ENCODE assay signal across 2 cellular contexts in genomic region chr10:128115356-128115755, GRCh38.
TF ChIP-seq lines count a peak whose summit lies in the region.

No MANE protein-coding gene starts in this region.

TF ChIP-seq in HepG2, 621 proteins besides CTCF, POLR2A, EP300 and RAD21:
- TF ChIP-seq CEBPG (CRISPR knock-in tag; IDR thresholded peaks at IDR 0.05): peak; percentile 22; the same call in 1 of the 2 replicates
- TF ChIP-seq MIXL1 (CRISPR knock-in tag; IDR thresholded peaks at IDR 0.05): no peak
- peak; percentile 79; the same call in 1 of the 2 replicates for TF ChIP-seq CEBPB (IDR thresholded peaks at IDR 0.05; ENCODE audit: borderline replicate concordance, low read depth, low read length)

TF ChIP-seq in H1, 55 proteins besides CTCF, POLR2A, EP300 and RAD21:
- TF ChIP-seq CEBPB (IDR thresholded peaks at IDR 0.05; ENCODE audit: low read depth, low read length) (peak; percentile 59; the same call in 1 of the 2 replicates), RNF2 (IDR thresholded peaks at IDR 0.05; ENCODE audit: borderline replicate concordance, low read depth, low read length, missing control alignments, poor library complexity, severe bottlenecking) (no peak)
